In genomic region chr6:168906251-168906845, GRCh38 we compare ENCODE assay signal across 12 cellular contexts.
"Had no signal": no experiment of that assay in that cellular context is flagged by ENCODE, and none has a peak within 500 bp of the region (broad histone marks: within the 10 kb centered on the region; RNA-seq: fewer than 3 reads in every experiment).

No MANE protein-coding gene starts in this region.

- H3K27me3 Mint-ChIP-seq: activated CD4-positive, alpha-beta T cell treated with anti-CD3 and anti-CD28 coated beads, Interleukin-2, amount 10 ng/mL, durations not matched to agents 7 days and 5 days; dendritic cell treated with granulocyte-macrophage colony-stimulating factor and Interleukin-4, amounts not matched to agents 40 ng/mL and 50 ng/mL, for 4 days had no signal

- H3K4me1 Mint-ChIP-seq: neural crest cell had no signal

- ATAC-seq: left cardiac atrium had no signal

- H3K27ac Mint-ChIP-seq: activated CD4-positive, alpha-beta T cell treated with anti-CD3 and anti-CD28 coated beads, Interleukin-2, amount 10 ng/mL, durations not matched to agents 7 days and 5 days; activated naive CD4-positive, alpha-beta T cell treated with anti-CD3 and anti-CD28 coated beads for 36 hours; dendritic cell treated with granulocyte-macrophage colony-stimulating factor and Interleukin-4, amounts not matched to agents 40 ng/mL and 50 ng/mL, for 4 days had no signal

- H3K4me1 ChIP-seq: adrenal gland, tibial artery had no signal

- DNase-seq: activated CD4-positive, alpha-beta T cell treated with anti-CD3 and anti-CD28 coated beads, Interleukin-2, amount 10 ng/mL, durations not matched to agents 7 days and 5 days; activated CD4-positive, CD25-positive, alpha-beta regulatory T cell; activated CD8-positive, alpha-beta memory T cell treated with anti-CD3 and anti-CD28 coated beads for 24 hours; adrenal gland; left cardiac atrium; retina; tibial artery had no signal

- H3K4me3 Mint-ChIP-seq: activated CD4-positive, alpha-beta T cell treated with anti-CD3 and anti-CD28 coated beads, Interleukin-2, amount 10 ng/mL, durations not matched to agents 7 days and 5 days; activated naive CD4-positive, alpha-beta T cell treated with anti-CD3 and anti-CD28 coated beads for 36 hours; dendritic cell treated with granulocyte-macrophage colony-stimulating factor and Interleukin-4, amounts not matched to agents 40 ng/mL and 50 ng/mL, for 4 days; neural crest cell had no signal

- H3K4me3 ChIP-seq: adrenal gland, lung, skin epidermis, tibial artery had no signal

- H3K9me3 ChIP-seq: adrenal gland, tibial artery had no signal

- H3K27me3 ChIP-seq: adrenal gland, tibial artery had no signal

- H3K27ac ChIP-seq: adrenal gland, tibial artery had no signal

- H3K36me3 ChIP-seq: adrenal gland, tibial artery had no signal
